ENCODE assay signal across 1 cellular context in genomic region chr20:56515657-56516381, GRCh38.
TF ChIP-seq lines count a peak whose summit lies in the region.

No MANE protein-coding gene starts in this region.

TF ChIP-seq in HepG2, 621 proteins besides CTCF, POLR2A, EP300 and RAD21 (continued from another document):
- TF ChIP-seq ZNF12 (CRISPR knock-in tag; IDR thresholded peaks at IDR 0.05): no peak
- TF ChIP-seq STAG1 (CRISPR knock-in tag; IDR thresholded peaks at IDR 0.05): peak; percentile 42
